9 cellular contexts compared by ENCODE assay signal in the genomic region with DNA sequence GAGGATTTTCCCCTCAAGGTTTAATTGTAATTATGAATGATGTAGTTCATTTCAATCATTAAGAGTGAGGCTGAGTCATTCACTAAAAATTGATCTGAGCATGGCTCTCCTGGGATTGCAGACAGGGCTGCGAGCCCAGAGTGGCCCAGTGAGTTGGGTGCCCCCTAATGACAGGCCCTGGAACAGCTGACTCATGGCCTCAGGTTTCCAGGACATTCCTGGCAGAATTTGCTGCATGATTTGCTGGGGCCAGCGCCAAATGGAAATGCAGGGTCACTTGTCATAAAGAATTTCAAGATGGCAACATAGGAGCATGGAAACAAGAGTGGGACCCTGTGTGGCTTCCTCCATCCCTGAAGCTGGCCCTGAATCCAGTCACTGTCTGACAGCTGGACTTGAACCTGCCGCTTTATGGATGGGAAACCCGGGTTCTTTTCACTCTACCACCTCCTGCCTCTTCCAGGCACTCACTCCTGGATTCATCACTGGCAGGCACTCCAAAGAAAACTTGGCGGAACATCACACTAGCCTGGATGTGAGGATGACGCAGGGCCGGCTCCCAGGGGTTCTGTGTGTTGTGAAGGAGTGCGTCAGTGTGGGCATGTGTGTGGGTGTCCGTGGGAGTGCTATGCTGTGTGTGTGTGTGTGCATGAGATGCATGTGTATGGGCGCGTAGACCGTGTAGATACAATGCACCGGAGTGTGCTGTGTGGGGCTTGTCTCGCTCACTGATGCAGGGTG. TPM values are rescaled to one million over a fixed set of nuclear protein-coding genes. Genes with fewer than 3 reads are reported as not detected.
DNase-seq lines count a peak whose midpoint lies in the region; ATAC-seq and TF ChIP-seq lines count a peak whose summit lies in the region.
"Had no signal": no experiment of that assay in that cellular context is flagged by ENCODE, and none has a peak within 500 bp of the region (broad histone marks: within the 10 kb centered on the region; RNA-seq: fewer than 3 reads in every experiment).

No MANE protein-coding gene starts in this region.

- H3K36me3 ChIP-seq in neuronal stem cell (replicated peaks in 1 of 2; ENCODE audit: control insufficient read depth in 2 of 2, insufficient read depth in 2 of 2, low read length in 2 of 2) = no peaks in the 10 kb centered on the region
- H3K36me3 ChIP-seq: suprapubic skin had no signal

- no peak overlapping the region for H3K4ac ChIP-seq in neuronal stem cell (ENCODE audit: low read length)

- H3K9ac ChIP-seq in neuronal stem cell (ENCODE audit: low read depth, low read length, poor library complexity) = no peak overlapping the region

- H3K27me3 ChIP-seq in neuronal stem cell (ENCODE audit: control insufficient read depth in 3 of 3, insufficient read depth in 3 of 3, low read depth in 1 of 3, low read length in 3 of 3) = no peaks in the 10 kb centered on the region
- H3K27me3 ChIP-seq: suprapubic skin had no signal

- H3K79me1 ChIP-seq in neuronal stem cell (ENCODE audit: low read depth, low read length) = no peaks in the 10 kb centered on the region

- peak; percentile 44 for TF ChIP-seq CTCF in AG09319 (IDR thresholded peaks at IDR 0.05; ENCODE audit: low read depth, low read length)
- TF ChIP-seq CTCF in GM13977 (IDR thresholded peaks at IDR 0.05; ENCODE audit: extremely low read depth, insufficient read depth, missing control alignments) = peak; percentile 61
- peak; percentile 54 for TF ChIP-seq CTCF in endothelial cell (IDR thresholded peaks at IDR 0.05; ENCODE audit: unreplicated experiment)

- no peak overlapping the region for H3K23ac ChIP-seq in neuronal stem cell (ENCODE audit: low read depth, low read length, poor library complexity)

- H2BK15ac ChIP-seq in neuronal stem cell (ENCODE audit: low read length) = peak overlapping the region; percentile 11

- H3K4me2 ChIP-seq in neuronal stem cell (ENCODE audit: insufficient read depth, low read length, poor library complexity, severe bottlenecking) = no peak overlapping the region

- ATAC-seq in GM21717 (IDR thresholded peaks at IDR 0.05; ENCODE audit: unreplicated experiment) = no peak
- no peak for ATAC-seq in GM21786 (IDR thresholded peaks at IDR 0.05; ENCODE audit: unreplicated experiment)

- H3K4me1 Mint-ChIP-seq in endothelial cell (ENCODE audit: unreplicated experiment) = no peaks in the 10 kb centered on the region

- no peaks in the 10 kb centered on the region for H3K9me3 Mint-ChIP-seq in endothelial cell (ENCODE audit: unreplicated experiment)

- H2AFZ ChIP-seq in neuronal stem cell (ENCODE audit: low read length) = peak overlapping the region; percentile 68

- H3K27me3 Mint-ChIP-seq in endothelial cell (ENCODE audit: unreplicated experiment) = peaks cover 4% of the 10 kb centered on the region

- peaks cover 17 to 18% of the 10 kb centered on the region in 2 donors for H3K4me1 ChIP-seq in neuronal stem cell (ENCODE audit: control insufficient read depth in 2 of 2, insufficient read depth in 1 of 2, low read depth in 1 of 2, low read length in 2 of 2)

- no peak overlapping the region for H4K91ac ChIP-seq in neuronal stem cell (ENCODE audit: low read depth, low read length, poor library complexity)

- no peak overlapping the region for H3K27ac Mint-ChIP-seq in endothelial cell (ENCODE audit: unreplicated experiment)

- peak overlapping the region in 1 of 2 donors; percentile 30 for H3K4me3 ChIP-seq in neuronal stem cell (ENCODE audit: low read length in 2 of 2)
- H3K4me3 ChIP-seq: suprapubic skin had no signal

- peak overlapping the region; percentile 52 for H3K27ac ChIP-seq in neuronal stem cell (replicated peaks; ENCODE audit: low read length)
- H3K27ac ChIP-seq: suprapubic skin had no signal

- H2BK5ac ChIP-seq in neuronal stem cell (ENCODE audit: low read length) = peak overlapping the region; percentile 2

- H2BK12ac ChIP-seq in neuronal stem cell (ENCODE audit: low read length) = peak overlapping the region; percentile 35

- H3K18ac ChIP-seq in neuronal stem cell (ENCODE audit: low read length) = peak overlapping the region; percentile 5

- no peaks in the 10 kb centered on the region for H3K9me3 ChIP-seq in neuronal stem cell (replicated peaks in 1 of 2; ENCODE audit: control insufficient read depth in 2 of 2, insufficient read depth in 1 of 2, low read depth in 1 of 2, low read length in 2 of 2)
- H3K9me3 ChIP-seq: suprapubic skin had no signal

- peak overlapping the region; percentile 81 for H2AK5ac ChIP-seq in neuronal stem cell (ENCODE audit: low read depth, low read length)

- H3K4me3 Mint-ChIP-seq in endothelial cell (ENCODE audit: unreplicated experiment) = no peak overlapping the region

- H3K14ac ChIP-seq in neuronal stem cell (ENCODE audit: low read length) = peak overlapping the region; percentile 66

- peak; percentile 23 for DNase-seq in AG09319 (ENCODE audit: extremely low read depth, low read depth)
- DNase-seq in GM13977 (ENCODE audit: low spot score) = peak; percentile 56
- peak; percentile 34 for DNase-seq in NCI-H510A treated with DMSO at 0.1 percent for 48 hours (lab: John Stamatoyannopoulos, UW)
- DNase-seq in endothelial cell (ENCODE audit: low spot score) = peak; percentile 73
- DNase-seq in neuronal stem cell (ENCODE audit: low spot score) = peak; percentile 38
- no peak for DNase-seq in NCI-H1048 (lab: John Stamatoyannopoulos, UW)

- WGBS in neuronal stem cell (ENCODE audit: extremely low coverage in 2 of 2, insufficient read length in 2 of 2, insufficient replicate concordance in 1 of 2), 2 donors = no CpG with 5 or more reads among the region's 14 CpGs

- H4K8ac ChIP-seq in neuronal stem cell (ENCODE audit: low read depth, low read length) = peak overlapping the region; percentile 3

- no peaks in the 10 kb centered on the region for H3K36me3 Mint-ChIP-seq in endothelial cell (ENCODE audit: low read depth, unreplicated experiment)

- no peak overlapping the region for H2BK120ac ChIP-seq in neuronal stem cell (ENCODE audit: low read depth, low read length)

- in situ Hi-C loops in GM13977 (cut with MboI; ENCODE audit: low pct_unique_long_range_greater_than_20kb, low sequenced_read_pairs, unreplicated experiment) = loop anchor here (25.0 kb wide), 1 partner anchor 500 kb away; no protein-coding TSS in a partner anchor

RNA-seq across cellular contexts. Expression of gene OTOF, which starts 15.2 kb away (rescaled TPM):
- total RNA-seq in endothelial cell (ENCODE audit: unreplicated experiment) = 0.13 TPM
- 0.54 TPM for polyA plus RNA-seq in neuronal stem cell (2013, experiment 1 of 2)
- polyA plus RNA-seq in neuronal stem cell (2013, experiment 2 of 2) = 0.60 TPM
